8 cellular contexts compared by ENCODE assay signal in genomic region chr6:147322299-147323162, GRCh38.
DNase-seq lines count a peak whose midpoint lies in the region; ATAC-seq, FAIRE-seq and TF ChIP-seq lines count a peak whose summit lies in the region.

No MANE protein-coding gene starts in this region.

- H4K20me1 ChIP-seq in K562 (replicated peaks; ENCODE audit: control insufficient read depth, insufficient read depth, low read length), result no peaks in the 10 kb centered on the region

- TF ChIP-seq POLR2A in K562 (conservative IDR thresholded peaks at IDR 0.05) (no peak), lower leg skin (IDR thresholded peaks at IDR 0.05) (no peak)

- TF ChIP-seq EP300 in K562 (IDR thresholded peaks at IDR 0.05; ENCODE audit: low read length), result no peak

- POLR2A ChIA-PET in K562 (lab: Yijun Ruan, JAX), result no interaction called here

- H3K36me3 ChIP-seq in K562 (ENCODE audit: control insufficient read depth, insufficient read depth, low read length) (peaks cover 95% of the 10 kb centered on the region), small intestine (ENCODE audit: control insufficient read depth in 2 of 2, insufficient read depth in 2 of 2, low read length in 2 of 2) (peaks cover 2 to 13% of the 10 kb centered on the region in 2 donors)

- CTCF ChIA-PET in K562 (lab: Yijun Ruan, JAX; ENCODE audit: low intra/inter-chr PET ratio), result no interaction called here

- BruUV-seq in K562 (replicated peaks; lab: Mats Ljungman, UMichigan), result no TSS peak

- peaks cover 9% of the 10 kb centered on the region; the same call in 1 of the 3 replicates for H3K79me2 ChIP-seq in K562 (ENCODE audit: control insufficient read depth, insufficient read depth, low read length)

- H3K9me3 ChIP-seq in K562 (replicated peaks; ENCODE audit: control insufficient read depth, insufficient read depth, low read depth, low read length) (no peaks in the 10 kb centered on the region), small intestine (ENCODE audit: control insufficient read depth, low read depth) (no peaks in the 10 kb centered on the region)

- no peaks in the 10 kb centered on the region for H3K9me1 ChIP-seq in K562 (ENCODE audit: control insufficient read depth, insufficient read depth, low read length)

- H3K4me3 ChIP-seq in K562 (no peak overlapping the region), small intestine (ENCODE audit: low read depth in 1 of 2, low read length in 2 of 2) (no peak overlapping the region), lower leg skin (ENCODE audit: low read depth, poor library complexity, severe bottlenecking) (no peak overlapping the region)

- DNase-seq in GM04504 (ENCODE audit: low read depth), result peak; percentile 35
- DNase-seq in K562 (ENCODE audit: extremely low read depth in 1 of 4, low spot score in 3 of 4), result no peak
- peak; percentile 11 for DNase-seq in small intestine
- no peak for DNase-seq in NCI-H1105 (lab: John Stamatoyannopoulos, UW)
- no peak for DNase-seq in kidney tubule cell (ENCODE audit: low spot score)
- DNase-seq in lower leg skin (ENCODE audit: low spot score in 2 of 2), result no peak

- no peak overlapping the region for H3K4me2 ChIP-seq in K562 (ENCODE audit: insufficient read depth, low read length)

- intact Hi-C loops in K562 (cut with micrococcal nuclease) (no loop called here), lower leg skin (cut with DNase I; ENCODE audit: low total_unique reads) (no loop called here)

- in situ Hi-C loops in K562 (cut with MboI), result no loop called here

- no peak for TF ChIP-seq CTCF in K562 (IDR thresholded peaks at IDR 0.05 in 2 of 3, conservative IDR thresholded peaks at IDR 0.05 in 1 of 3; ENCODE audit: insufficient read depth in 2 of 3, low read depth in 1 of 3, low read length in 3 of 3)
- TF ChIP-seq CTCF in lower leg skin (IDR thresholded peaks at IDR 0.05), result no peak

- TF ChIP-seq RAD21 in K562 (CRISPR knock-in tag; conservative IDR thresholded peaks at IDR 0.05 in 1 of 2, IDR thresholded peaks at IDR 0.05 in 1 of 2), result no peak

- peak; percentile 72 for FAIRE-seq in K562 (lab: Jason Lieb, UNC)
- no peak for FAIRE-seq in small intestine (lab: Jason Lieb, UNC)

- H3K27me3 ChIP-seq in K562 (ENCODE audit: control insufficient read depth in 2 of 2, insufficient read depth in 2 of 2, low read length in 2 of 2) (no peaks in the 10 kb centered on the region), small intestine (ENCODE audit: control insufficient read depth in 2 of 2, insufficient read depth in 2 of 2, low read length in 2 of 2) (no peaks in the 10 kb centered on the region)

- H2AFZ ChIP-seq in K562 (ENCODE audit: low read depth, low read length), result no peak overlapping the region

- WGBS in K562 (ENCODE audit: insufficient coverage, low coverage, missing lambda C conversion rate), result 89% methylated on average over 5 of the region's 5 CpGs
- WGBS in small intestine, 3 donors, result 65 to 78% (median 73%) methylated on average over 5 of the region's 5 CpGs
- 69 to 76% methylated on average over 5 of the region's 5 CpGs for WGBS in lower leg skin, 2 donors

- H3K9ac ChIP-seq in K562 (ENCODE audit: insufficient read depth in 1 of 2, low read depth in 2 of 2, low read length in 2 of 2), result no peak overlapping the region

- H3K27ac ChIP-seq in K562 (ENCODE audit: extremely low read depth, low read depth, low read length), result no peak overlapping the region
- H3K27ac ChIP-seq in small intestine (ENCODE audit: low read depth in 1 of 2, low read length in 1 of 2), result peak overlapping the region in 1 of 2 donors; percentile 27

- H3K4me1 ChIP-seq in K562 (replicated peaks in 1 of 2; ENCODE audit: control insufficient read depth in 2 of 2, insufficient read depth in 2 of 2, low read length in 2 of 2) (no peaks in the 10 kb centered on the region), small intestine (ENCODE audit: control insufficient read depth in 2 of 2, insufficient read depth in 1 of 2, low read depth in 1 of 2, low read length in 1 of 2) (no peaks in the 10 kb centered on the region)

- ATAC-seq in GM19463 (IDR thresholded peaks at IDR 0.05; ENCODE audit: unreplicated experiment) (peak; percentile 97), HG03460 (IDR thresholded peaks at IDR 0.05; ENCODE audit: unreplicated experiment) (peak; percentile 98), K562 (no peak)

TF ChIP-seq in K562, 482 proteins besides CTCF, POLR2A, EP300 and RAD21:
- TF ChIP-seq ETV5 (CRISPR knock-in tag; IDR thresholded peaks at IDR 0.05; ENCODE audit: low read depth), result no peak
- no peak for TF ChIP-seq MTA1 (IDR thresholded peaks at IDR 0.05; ENCODE audit: borderline replicate concordance)
- TF ChIP-seq NR1H2 (CRISPR knock-in tag; IDR thresholded peaks at IDR 0.05), result no peak
- TF ChIP-seq EHMT2 (IDR thresholded peaks at IDR 0.05), result no peak
- no peak for TF ChIP-seq GABPB2 (CRISPR knock-in tag; conservative IDR thresholded peaks at IDR 0.05)
- no peak for TF ChIP-seq SREBF2 (CRISPR knock-in tag; IDR thresholded peaks at IDR 0.05)
- TF ChIP-seq MAFG (tag; conservative IDR thresholded peaks at IDR 0.05), result no peak
- no peak for TF ChIP-seq NFIX (CRISPR knock-in tag; IDR thresholded peaks at IDR 0.05; ENCODE audit: low read depth)
- TF ChIP-seq, protein P1, sequence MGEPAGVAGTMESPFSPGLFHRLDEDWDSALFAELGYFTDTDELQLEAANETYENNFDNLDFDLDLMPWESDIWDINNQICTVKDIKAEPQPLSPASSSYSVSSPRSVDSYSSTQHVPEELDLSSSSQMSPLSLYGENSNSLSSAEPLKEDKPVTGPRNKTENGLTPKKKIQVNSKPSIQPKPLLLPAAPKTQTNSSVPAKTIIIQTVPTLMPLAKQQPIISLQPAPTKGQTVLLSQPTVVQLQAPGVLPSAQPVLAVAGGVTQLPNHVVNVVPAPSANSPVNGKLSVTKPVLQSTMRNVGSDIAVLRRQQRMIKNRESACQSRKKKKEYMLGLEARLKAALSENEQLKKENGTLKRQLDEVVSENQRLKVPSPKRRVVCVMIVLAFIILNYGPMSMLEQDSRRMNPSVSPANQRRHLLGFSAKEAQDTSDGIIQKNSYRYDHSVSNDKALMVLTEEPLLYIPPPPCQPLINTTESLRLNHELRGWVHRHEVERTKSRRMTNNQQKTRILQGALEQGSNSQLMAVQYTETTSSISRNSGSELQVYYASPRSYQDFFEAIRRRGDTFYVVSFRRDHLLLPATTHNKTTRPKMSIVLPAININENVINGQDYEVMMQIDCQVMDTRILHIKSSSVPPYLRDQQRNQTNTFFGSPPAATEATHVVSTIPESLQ (CRISPR knock-in tag; IDR thresholded peaks at IDR 0.05), result no peak
- no peak for TF ChIP-seq PML (IDR thresholded peaks at IDR 0.05; ENCODE audit: low read length)
- no peak for TF ChIP-seq POLR3G (IDR thresholded peaks at IDR 0.05; ENCODE audit: extremely low read depth, insufficient read length, insufficient replicate concordance)
- peak; percentile 83 for TF ChIP-seq CEBPB (tag; IDR thresholded peaks at IDR 0.05)
- TF ChIP-seq ZNF311 (CRISPR knock-in tag; IDR thresholded peaks at IDR 0.05), result no peak
- TF ChIP-seq CEBPG (CRISPR knock-in tag; IDR thresholded peaks at IDR 0.05), result 0 out of 2 replicates have a peak, but pooled peaks have one; percentile 17
- TF ChIP-seq CEBPG (tag; conservative IDR thresholded peaks at IDR 0.05 in 1 of 2, IDR thresholded peaks at IDR 0.05 in 1 of 2), result peak; percentile 62 to 63; a peak in 2 of 4 replicates
- TF ChIP-seq, protein P2, sequence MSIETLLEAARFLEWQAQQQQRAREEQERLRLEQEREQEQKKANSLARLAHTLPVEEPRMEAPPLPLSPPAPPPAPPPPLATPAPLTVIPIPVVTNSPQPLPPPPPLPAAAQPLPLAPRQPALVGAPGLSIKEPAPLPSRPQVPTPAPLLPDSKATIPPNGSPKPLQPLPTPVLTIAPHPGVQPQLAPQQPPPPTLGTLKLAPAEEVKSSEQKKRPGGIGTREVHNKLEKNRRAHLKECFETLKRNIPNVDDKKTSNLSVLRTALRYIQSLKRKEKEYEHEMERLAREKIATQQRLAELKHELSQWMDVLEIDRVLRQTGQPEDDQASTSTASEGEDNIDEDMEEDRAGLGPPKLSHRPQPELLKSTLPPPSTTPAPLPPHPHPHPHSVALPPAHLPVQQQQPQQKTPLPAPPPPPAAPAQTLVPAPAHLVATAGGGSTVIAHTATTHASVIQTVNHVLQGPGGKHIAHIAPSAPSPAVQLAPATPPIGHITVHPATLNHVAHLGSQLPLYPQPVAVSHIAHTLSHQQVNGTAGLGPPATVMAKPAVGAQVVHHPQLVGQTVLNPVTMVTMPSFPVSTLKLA (conservative IDR thresholded peaks at IDR 0.05), result no peak
- no peak for TF ChIP-seq ZNF232 (CRISPR knock-in tag; IDR thresholded peaks at IDR 0.05)

Comparison
In these comparisons a context has a peak if more than half of its experiments do, and no peak if none do; other contexts are left out.
1. DNase-seq: peak in GM04504 (single experiment) and small intestine (single experiment); none in K562 (0 of 4), NCI-H1105 (single experiment), kidney tubule cell (single experiment) and lower leg skin (0 of 2).